Comparison of ENCODE assay signal across 7 cellular contexts in the genomic region with DNA sequence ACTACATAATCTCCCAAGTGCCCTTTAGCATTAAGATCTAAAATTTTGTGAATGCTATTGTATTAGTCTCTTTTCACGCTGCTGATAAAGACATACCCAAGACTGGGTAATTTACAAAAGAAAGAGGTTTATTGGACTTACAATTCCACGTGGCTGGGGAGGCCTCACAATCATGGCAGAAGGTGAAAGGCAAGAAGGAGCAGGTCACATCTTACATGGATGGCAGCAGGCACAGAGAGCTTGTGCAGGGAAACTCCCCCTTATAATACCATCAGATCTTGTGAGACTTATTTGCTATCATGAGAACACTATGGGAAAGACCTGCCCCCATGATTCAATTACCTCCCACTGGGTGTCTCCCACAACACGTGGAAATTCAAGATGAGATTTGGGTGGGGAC. TPM values are rescaled to one million over a fixed set of nuclear protein-coding genes. Genes with fewer than 3 reads are reported as not detected.
"Had no signal": no experiment of that assay in that cellular context is flagged by ENCODE, and none has a peak within 500 bp of the region (broad histone marks: within the 10 kb centered on the region; RNA-seq: fewer than 3 reads in every experiment).

No MANE protein-coding gene starts in this region.

RNA-seq across cellular contexts. Expression of a gene that starts 12.0 kb away (rescaled TPM):
- total RNA-seq: GM23248, H4, HFFc6 had no signal

RNA-seq across cellular contexts. Expression of a gene that starts 22.6 kb away (rescaled TPM):
- total RNA-seq: GM23248, H4, H7, H9, HFFc6 had no signal
- polyA plus RNA-seq: GM23248 had no signal

RNA-seq across cellular contexts. Expression of a gene that starts 57.0 kb away (rescaled TPM):
- total RNA-seq: GM23248, H1, H4, H9, HFFc6 had no signal
- polyA plus RNA-seq: GM23248, GM23338 had no signal
